ENCODE assay signal across 16 cellular contexts in the genomic region with DNA sequence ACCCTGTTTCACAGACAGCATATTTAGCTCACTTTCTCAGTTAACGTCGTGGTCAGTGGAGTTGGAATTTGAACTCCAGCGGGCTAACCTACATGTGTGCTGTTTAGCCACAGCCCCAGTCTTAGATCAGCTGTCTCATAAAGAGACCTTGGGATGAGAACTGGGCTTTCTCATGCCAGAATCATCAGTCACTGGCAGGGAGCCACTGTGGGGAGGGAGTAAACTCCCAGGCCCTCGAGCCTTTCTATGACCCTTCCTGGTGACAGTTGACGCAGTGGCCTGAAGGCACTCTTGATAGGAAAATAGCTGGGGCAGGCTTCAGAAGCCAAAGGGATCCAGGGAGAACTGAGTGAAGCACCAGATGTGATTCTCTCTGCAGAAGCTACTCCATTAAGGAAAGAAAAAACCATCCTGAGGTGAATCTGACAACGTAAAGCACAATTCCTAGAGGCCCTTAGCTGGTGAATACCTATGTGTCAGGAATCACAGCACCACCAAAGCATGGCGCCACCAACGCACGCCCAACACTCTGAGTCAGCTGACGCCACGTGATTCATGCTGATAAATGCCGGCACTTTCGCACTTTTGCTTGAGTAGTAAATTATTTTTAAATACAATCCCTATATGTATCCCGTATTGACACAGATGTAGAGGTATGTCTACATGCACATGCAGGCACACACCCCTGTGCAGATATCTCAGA.
DNase-seq lines count a peak whose midpoint lies in the region; ATAC-seq and TF ChIP-seq lines count a peak whose summit lies in the region.
"Had no signal": no experiment of that assay in that cellular context is flagged by ENCODE, and none has a peak within 500 bp of the region (broad histone marks: within the 10 kb centered on the region; RNA-seq: fewer than 3 reads in every experiment).

No MANE protein-coding gene starts in this region.

- POLR2A ChIA-PET in PC-3 (lab: Charles Lee; ENCODE audit: unreplicated experiment): no interaction called here

- CTCF ChIA-PET in PC-3 (lab: Charles Lee): interaction anchor here (0.6 kb wide), 1 partner anchor 12 kb away, joined by 5 read pairs; no protein-coding TSS in a partner anchor

- H3K36me3 ChIP-seq in PC-3 (ENCODE audit: low read depth, low read length) (no peaks in the 10 kb centered on the region), skeletal muscle satellite cell (ENCODE audit: insufficient read depth, low read length) (no peaks in the 10 kb centered on the region), transverse colon (no peaks in the 10 kb centered on the region)

- H3K9me2 ChIP-seq in PC-3 (replicated peaks; ENCODE audit: low read length): no peaks in the 10 kb centered on the region

- intact Hi-C loops in PC-3 (cut with micrococcal nuclease): no loop called here
- intact Hi-C loops in transverse colon (cut with DNase I; ENCODE audit: low total_unique reads): no loop called here

- H3K9me3 ChIP-seq in PC-3 (ENCODE audit: low read length): no peaks in the 10 kb centered on the region
- H3K9me3 ChIP-seq in skeletal muscle satellite cell (replicated peaks; ENCODE audit: low read length): no peaks in the 10 kb centered on the region
- H3K9me3 ChIP-seq in transverse colon: no peaks in the 10 kb centered on the region
- no peaks in the 10 kb centered on the region for H3K9me3 ChIP-seq in T-helper 17 cell (ENCODE audit: control insufficient read depth, low read length, poor library complexity, severe bottlenecking)

- no peak overlapping the region for H3K27ac Mint-ChIP-seq in T-helper 17 cell
- H3K27ac Mint-ChIP-seq: activated CD4-positive, alpha-beta T cell treated with anti-CD3 and anti-CD28 coated beads, Interleukin-2, amount 10 ng/mL, durations not matched to agents 24 days and 14 days; activated naive CD4-positive, alpha-beta T cell treated with anti-CD3 and anti-CD28 coated beads, Interleukin-2, amount 50 U/mL, for 72 hours; CD4-positive, CD25-positive, alpha-beta regulatory T cell; memory B cell; T-helper 2 cell treated with Interferon-gamma antibody and Interleukin-4, amounts not matched to agents 5 μg/mL and 100 μg/mL, for 36 hours had no signal

- no peaks in the 10 kb centered on the region for H3F3A ChIP-seq in PC-3 (ENCODE audit: low read length, unreplicated experiment)

- no peak for TF ChIP-seq POLR2A in transverse colon (IDR thresholded peaks at IDR 0.05)

- no peaks in the 10 kb centered on the region for H3K36me3 Mint-ChIP-seq in T-helper 17 cell (ENCODE audit: low read depth)
- H3K36me3 Mint-ChIP-seq: CD4-positive, CD25-positive, alpha-beta regulatory T cell; memory B cell had no signal

- H3K4me1 ChIP-seq in PC-3 (ENCODE audit: insufficient read depth, low read length) (peaks cover 33% of the 10 kb centered on the region), skeletal muscle satellite cell (ENCODE audit: control insufficient read depth, insufficient read depth, low read length) (peaks cover 22% of the 10 kb centered on the region), transverse colon (no peaks in the 10 kb centered on the region)

- no peaks in the 10 kb centered on the region for H3K27me3 Mint-ChIP-seq in T-helper 17 cell
- H3K27me3 Mint-ChIP-seq: activated CD4-positive, alpha-beta T cell treated with anti-CD3 and anti-CD28 coated beads, Interleukin-2, amount 10 ng/mL, durations not matched to agents 24 days and 14 days; CD4-positive, CD25-positive, alpha-beta regulatory T cell; memory B cell had no signal

- peak overlapping the region; percentile 31; the same call in 1 of the 2 replicates for H3K9ac ChIP-seq in PC-3 (ENCODE audit: low read length)
- peak overlapping the region; percentile 32 for H3K9ac ChIP-seq in skeletal muscle satellite cell (ENCODE audit: low read depth, low read length)

- ATAC-seq in PC-3 (peak; percentile 37; the same call in 1 of the 2 replicates), GM21381 (IDR thresholded peaks at IDR 0.05; ENCODE audit: unreplicated experiment) (no peak), T-helper 17 cell (no peak)
- ATAC-seq: activated naive CD4-positive, alpha-beta T cell treated with anti-CD3 and anti-CD28 coated beads, Interleukin-2, amount 50 U/mL, for 72 hours had no signal

- H3K27ac ChIP-seq in PC-3 (ENCODE audit: low read length) (peak overlapping the region; percentile 82), transverse colon (no peak overlapping the region)

- in situ Hi-C loops in transverse colon (cut with MboI; ENCODE audit: low pct_ligation_motif_present in 1 of 4, low pct_unique_long_range_greater_than_20kb in 1 of 4, low sequenced_read_pairs in 3 of 4): no loop called here

- H3K27me3 ChIP-seq in PC-3 (ENCODE audit: low read length) (no peaks in the 10 kb centered on the region), skeletal muscle satellite cell (ENCODE audit: control insufficient read depth, insufficient read depth, low read length) (no peaks in the 10 kb centered on the region), transverse colon (no peaks in the 10 kb centered on the region)

- no peak for TF ChIP-seq EP300 in transverse colon (IDR thresholded peaks at IDR 0.05; ENCODE audit: low read depth)

- BruUV-seq in PC-3 (replicated peaks; lab: Mats Ljungman, UMichigan): no TSS peak

- H3K79me2 ChIP-seq in PC-3 (ENCODE audit: low read length): no peaks in the 10 kb centered on the region

- H3K4me2 ChIP-seq in PC-3 (ENCODE audit: low read length) (peak overlapping the region; percentile 59), skeletal muscle satellite cell (ENCODE audit: low read length) (no peak overlapping the region)

- H3K4me3 ChIP-seq in PC-3 (ENCODE audit: low read length) (peak overlapping the region; percentile 6; the same call in 1 of the 2 replicates), skeletal muscle satellite cell (ENCODE audit: low read length) (no peak overlapping the region), transverse colon (no peak overlapping the region)

- H2AFZ ChIP-seq in PC-3 (ENCODE audit: low read length): peak overlapping the region; percentile 22

- WGBS in transverse colon (ENCODE audit: low coverage in 1 of 2), 2 donors: 53 to 76% methylated on average over 3 to 14 of the region's 14 CpGs

- DNase-seq in EL: peak; percentile 94
- DNase-seq in PC-3: peak; percentile 96
- DNase-seq in dedifferentiated amniotic fluid mesenchymal stem cell (ENCODE audit: extremely low spot score): peak; percentile 17
- DNase-seq in transverse colon: no peak
- no peak for DNase-seq in T-helper 17 cell
- DNase-seq: activated CD4-positive, alpha-beta T cell treated with anti-CD3 and anti-CD28 coated beads, Interleukin-2, amount 10 ng/mL, durations not matched to agents 24 days and 14 days; activated T-cell treated with anti-CD3 and anti-CD28 coated beads, Interleukin-2, amount 50 U/mL, for 1 hour; CD4-positive, CD25-positive, alpha-beta regulatory T cell; GF-D8; NCI-H2029; stimulated activated naive CD4-positive, alpha-beta T cell had no signal

- H3K4me1 Mint-ChIP-seq in T-helper 17 cell: no peaks in the 10 kb centered on the region
- H3K4me1 Mint-ChIP-seq: activated CD4-positive, alpha-beta T cell treated with anti-CD3 and anti-CD28 coated beads, Interleukin-2, amount 10 ng/mL, durations not matched to agents 24 days and 14 days; memory B cell had no signal

- TF ChIP-seq CTCF in PC-3 (conservative IDR thresholded peaks at IDR 0.05; ENCODE audit: low read depth, low read length) (no peak), transverse colon (IDR thresholded peaks at IDR 0.05) (no peak)

- no peaks in the 10 kb centered on the region for H4K20me1 ChIP-seq in PC-3 (ENCODE audit: low read length)

- no peak overlapping the region for H3K4me3 Mint-ChIP-seq in T-helper 17 cell
- H3K4me3 Mint-ChIP-seq: activated CD4-positive, alpha-beta T cell treated with anti-CD3 and anti-CD28 coated beads, Interleukin-2, amount 10 ng/mL, durations not matched to agents 24 days and 14 days; CD4-positive, CD25-positive, alpha-beta regulatory T cell; memory B cell; T-helper 2 cell treated with Interferon-gamma antibody and Interleukin-4, amounts not matched to agents 5 μg/mL and 100 μg/mL, for 36 hours had no signal

Comparison
In these comparisons a context has a peak if more than half of its experiments do, and no peak if none do; other contexts are left out.
1. DNase-seq: peak in EL (single experiment), PC-3 (single experiment) and dedifferentiated amniotic fluid mesenchymal stem cell (single experiment); none in transverse colon (single experiment) and T-helper 17 cell (0 of 3).